In the genomic region with DNA sequence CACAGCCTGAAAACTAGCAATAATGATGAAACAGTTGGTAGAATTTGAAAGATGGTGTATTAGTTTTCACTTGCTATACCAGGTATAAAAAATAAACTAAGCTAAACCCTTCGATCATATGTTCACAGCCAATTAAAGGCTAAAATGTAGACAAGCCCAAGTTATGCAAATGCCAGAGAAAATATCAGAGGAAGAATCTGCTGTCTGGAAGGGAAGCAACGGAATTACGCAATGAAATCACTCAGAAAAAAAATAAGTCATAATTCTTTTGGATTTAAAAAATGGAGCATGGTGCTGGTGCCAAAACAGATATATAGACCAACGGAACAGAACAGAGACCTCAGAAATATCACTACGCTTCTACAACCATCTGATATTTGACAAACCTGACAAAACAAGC, we compare ENCODE assay signal across 22 cellular contexts.
"Had no signal": no experiment of that assay in that cellular context is flagged by ENCODE, and none has a peak within 500 bp of the region (broad histone marks: within the 10 kb centered on the region; RNA-seq: fewer than 3 reads in every experiment).

No MANE protein-coding gene starts in this region.

- H3K9me3 ChIP-seq: spleen, testis, upper lobe of left lung had no signal

- DNase-seq: activated CD4-positive, alpha-beta T cell treated with anti-CD3 and anti-CD28 coated beads, Interleukin-2, amount 10 ng/mL, durations not matched to agents 7 days and 5 days; activated CD8-positive, alpha-beta T cell treated with anti-CD3 and anti-CD28 coated beads, Interleukin-2, amount 10 ng/mL, durations not matched to agents 7 days and 5 days; activated effector memory CD4-positive, alpha-beta T cell treated with anti-CD3 and anti-CD28 coated beads, Interleukin-2, amount 50 U/mL, for 16 hours; activated naive CD4-positive, alpha-beta T cell treated with anti-CD3 and anti-CD28 coated beads, Interleukin-2, amount 50 U/mL, for 16 hours; activated T-cell treated with anti-CD3 and anti-CD28 coated beads, Interleukin-2, amount 50 U/mL, for 48 hours; effector CD8-positive, alpha-beta T cell; foreskin melanocyte; glutamatergic neuron; hippocampal formation; islet precursor cell; nephron progenitor cell; nucleus accumbens; spleen; stimulated activated CD4-positive, alpha-beta T cell treated with anti-CD3 and anti-CD28 coated beads, Interleukin-4, amount 100 ng/mL, for 4 hours; T1000; testis; upper lobe of left lung had no signal

- H3K36me3 ChIP-seq: spleen, upper lobe of left lung had no signal

- ATAC-seq: activated CD4-positive, CD25-positive, alpha-beta regulatory T cell treated with anti-CD3 and anti-CD28 coated beads, Interleukin-2, amount 50 U/mL, for 24 hours; activated CD8-positive, alpha-beta T cell treated with anti-CD3 and anti-CD28 coated beads, Interleukin-2, amount 10 ng/mL, durations not matched to agents 7 days and 5 days; esophagus mucosa; sciatic nerve; stimulated activated memory B cell treated with anti-CD40 and anti-IgM and Interleukin-4, amounts not matched to agents 10 μg/mL and 1 μg/mL and 100 μg/mL, for 72 hours had no signal

- H3K27me3 ChIP-seq: spleen, testis, upper lobe of left lung had no signal

- H3K4me3 ChIP-seq: lung, spleen, testis, upper lobe of left lung had no signal

- H3K27ac ChIP-seq: spleen, testis, upper lobe of left lung had no signal

- H3K4me1 ChIP-seq: testis, upper lobe of left lung had no signal
